24 cellular contexts compared by ENCODE assay signal in the genomic region with DNA sequence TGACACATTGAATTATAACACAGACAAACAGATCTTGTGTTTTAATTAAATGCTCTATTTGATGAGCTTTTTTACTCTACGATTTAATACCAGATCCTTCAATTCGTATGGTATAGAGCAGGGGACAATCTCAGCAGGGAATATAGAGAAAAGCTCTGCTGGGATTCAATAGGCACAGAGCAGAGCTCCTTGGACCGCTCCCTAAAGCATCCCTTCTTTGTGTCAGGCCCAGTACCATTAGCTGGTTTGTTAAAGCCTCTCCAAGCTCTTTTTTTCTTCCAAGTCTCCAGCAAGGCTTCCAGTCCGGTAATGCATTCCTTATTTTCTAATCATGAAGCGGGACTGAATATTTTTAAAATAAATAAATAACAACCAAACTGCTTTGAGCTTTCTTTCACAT.
"Had no signal": no experiment of that assay in that cellular context is flagged by ENCODE, and none has a peak within 500 bp of the region (broad histone marks: within the 10 kb centered on the region; RNA-seq: fewer than 3 reads in every experiment).

No MANE protein-coding gene starts in this region.

- H3K36me3 ChIP-seq: heart left ventricle, left ventricle myocardium inferior, ovary, spleen, suprapubic skin, thoracic aorta, tibial artery, upper lobe of right lung had no signal

- H3K27ac ChIP-seq: heart left ventricle, left ventricle myocardium inferior, ovary, skin epidermis, spleen, suprapubic skin, thoracic aorta, tibial artery, upper lobe of right lung had no signal

- H3K4me1 Mint-ChIP-seq: mesothelial cell of epicardium; naive B cell; neural crest cell; stimulated activated effector memory CD8-positive, alpha-beta T cell treated with anti-CD3 and anti-CD28 coated beads, Interleukin-12 subunit alpha, Interleukin-12 subunit beta, amount 100 ng/mL, for 72 hours had no signal

- H3K9me3 ChIP-seq: heart left ventricle, left ventricle myocardium inferior, ovary, spleen, suprapubic skin, thoracic aorta, tibial artery, upper lobe of right lung had no signal

- ATAC-seq: heart left ventricle; natural killer cell treated with Interleukin-12 subunit alpha and Interleukin-12 subunit beta and Interleukin-15 and Interleukin-18, amount 100 ng/mL, for 72 hours; right cardiac atrium; sciatic nerve; stimulated activated effector memory CD8-positive, alpha-beta T cell treated with anti-CD3 and anti-CD28 coated beads, Interleukin-12 subunit alpha, Interleukin-12 subunit beta, amount 100 ng/mL, for 72 hours; upper lobe of right lung had no signal

- H3K36me3 Mint-ChIP-seq: mesothelial cell of epicardium; naive B cell; natural killer cell treated with Interleukin-12 subunit alpha and Interleukin-12 subunit beta and Interleukin-15 and Interleukin-18, amount 100 ng/mL, for 72 hours; stimulated activated effector memory CD8-positive, alpha-beta T cell treated with anti-CD3 and anti-CD28 coated beads, Interleukin-12 subunit alpha, Interleukin-12 subunit beta, amount 100 ng/mL, for 72 hours had no signal

- H3K4me3 Mint-ChIP-seq: mesothelial cell of epicardium; naive B cell; natural killer cell treated with Interleukin-12 subunit alpha and Interleukin-12 subunit beta and Interleukin-15 and Interleukin-18, amount 100 ng/mL, for 72 hours; neural crest cell; stimulated activated effector memory CD8-positive, alpha-beta T cell treated with anti-CD3 and anti-CD28 coated beads, Interleukin-12 subunit alpha, Interleukin-12 subunit beta, amount 100 ng/mL, for 72 hours; stimulated activated naive CD8-positive, alpha-beta T cell treated with anti-CD3 and anti-CD28 coated beads, Interleukin-15, Interleukin-2, amounts not matched to agents 100 ng/mL and 50 ng/mL, for 24 hours had no signal

- DNase-seq: heart left ventricle; hypothalamus; islet precursor cell; left ventricle myocardium inferior; naive B cell; ovary; right cardiac atrium; spleen; stimulated activated CD4-positive, alpha-beta T cell treated with anti-CD3 and anti-CD28 coated beads, Interleukin-4, amount 100 ng/mL, for 24 hours; stimulated activated naive CD4-positive, alpha-beta T cell; tibial artery; trophoblast cell; upper lobe of right lung had no signal

- H3K9me3 Mint-ChIP-seq: mesothelial cell of epicardium; natural killer cell treated with Interleukin-12 subunit alpha and Interleukin-12 subunit beta and Interleukin-15 and Interleukin-18, amount 100 ng/mL, for 72 hours; neural crest cell; stimulated activated effector memory CD8-positive, alpha-beta T cell treated with anti-CD3 and anti-CD28 coated beads, Interleukin-12 subunit alpha, Interleukin-12 subunit beta, amount 100 ng/mL, for 72 hours; stimulated activated naive CD8-positive, alpha-beta T cell treated with anti-CD3 and anti-CD28 coated beads, Interleukin-15, Interleukin-2, amounts not matched to agents 100 ng/mL and 50 ng/mL, for 24 hours had no signal

- H3K4me3 ChIP-seq: heart left ventricle, left ventricle myocardium inferior, lung, ovary, skin epidermis, spleen, suprapubic skin, thoracic aorta, tibial artery, upper lobe of right lung had no signal

- H3K27me3 ChIP-seq: heart left ventricle, ovary, spleen, suprapubic skin, tibial artery, upper lobe of right lung had no signal

- H3K4me1 ChIP-seq: heart left ventricle, left ventricle myocardium inferior, spleen, suprapubic skin, tibial artery, upper lobe of right lung had no signal

- H3K27ac Mint-ChIP-seq: mesothelial cell of epicardium; naive B cell; natural killer cell treated with Interleukin-12 subunit alpha and Interleukin-12 subunit beta and Interleukin-15 and Interleukin-18, amount 100 ng/mL, for 72 hours; progenitor cell of endocrine pancreas; stimulated activated effector memory CD8-positive, alpha-beta T cell treated with anti-CD3 and anti-CD28 coated beads, Interleukin-12 subunit alpha, Interleukin-12 subunit beta, amount 100 ng/mL, for 72 hours; stimulated activated naive CD8-positive, alpha-beta T cell treated with anti-CD3 and anti-CD28 coated beads, Interleukin-15, Interleukin-2, amounts not matched to agents 100 ng/mL and 50 ng/mL, for 24 hours had no signal

- H3K27me3 Mint-ChIP-seq: naive B cell; natural killer cell treated with Interleukin-12 subunit alpha and Interleukin-12 subunit beta and Interleukin-15 and Interleukin-18, amount 100 ng/mL, for 72 hours; progenitor cell of endocrine pancreas; stimulated activated naive CD8-positive, alpha-beta T cell treated with anti-CD3 and anti-CD28 coated beads, Interleukin-15, Interleukin-2, amounts not matched to agents 100 ng/mL and 50 ng/mL, for 24 hours had no signal
